10 cellular contexts compared by ENCODE assay signal in the genomic region with DNA sequence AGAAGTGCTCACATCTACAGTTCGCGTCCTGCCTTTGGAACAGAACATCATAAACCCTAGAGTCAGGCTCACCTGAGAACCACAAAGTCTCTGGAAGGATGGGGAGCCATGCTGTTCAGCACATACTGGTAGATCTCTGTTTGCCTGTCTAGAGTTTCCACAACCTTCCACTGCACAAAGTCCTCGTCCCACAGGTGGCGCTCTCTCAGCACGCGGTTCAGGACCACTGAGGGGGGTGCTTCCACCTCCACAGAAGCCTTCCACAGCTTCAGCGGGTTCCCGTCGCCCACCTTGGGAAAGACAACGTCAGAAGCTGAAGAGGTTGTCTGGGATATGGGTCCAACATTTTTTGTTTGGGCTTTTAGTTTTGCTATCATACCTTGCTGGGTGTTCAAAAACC.
DNase-seq lines count a peak whose midpoint lies in the region; ATAC-seq and TF ChIP-seq lines count a peak whose summit lies in the region.
"Had no signal": no experiment of that assay in that cellular context is flagged by ENCODE, and none has a peak within 500 bp of the region (broad histone marks: within the 10 kb centered on the region; RNA-seq: fewer than 3 reads in every experiment).

No MANE protein-coding gene starts in this region.

- 53% methylated on average over 6 of the region's 10 CpGs; no CpG with 5 or more reads in 1 of the 2 donors for WGBS in gastroesophageal sphincter (ENCODE audit: low coverage in 1 of 2), 2 donors

- intact Hi-C loops in left ventricle myocardium inferior (cut with micrococcal nuclease) (no loop called here), left ventricle myocardium superior (cut with micrococcal nuclease) (no loop called here)

- H3K27ac ChIP-seq in left ventricle myocardium inferior (replicated peaks): peak overlapping the region; percentile 73
- peak overlapping the region; percentile 37 to 86 (median 80) for H3K27ac ChIP-seq in gastroesophageal sphincter

- no peaks in the 10 kb centered on the region for H3K9me3 ChIP-seq in left ventricle myocardium inferior (replicated peaks)
- H3K9me3 ChIP-seq in gastroesophageal sphincter: no peaks in the 10 kb centered on the region

- no peaks in the 10 kb centered on the region for H3K27me3 ChIP-seq in left ventricle myocardium inferior (ENCODE audit: low read depth)
- H3K27me3 ChIP-seq in gastroesophageal sphincter: no peaks in the 10 kb centered on the region

- ATAC-seq in left ventricle myocardium superior (no peak), gastroesophageal sphincter (no peak), HG03378 (IDR thresholded peaks at IDR 0.05; ENCODE audit: unreplicated experiment) (no peak)

- no peak overlapping the region for H3K4me3 ChIP-seq in left ventricle myocardium inferior
- no peak overlapping the region for H3K4me3 ChIP-seq in gastroesophageal sphincter

- no peak for DNase-seq in left ventricle myocardium inferior
- no peak for DNase-seq in left ventricle myocardium superior
- peak; percentile 22 for DNase-seq in NCI-H69 (lab: John Stamatoyannopoulos, UW)
- DNase-seq in NCI-H1417 treated with DMSO at 0.1 percent for 48 hours (lab: John Stamatoyannopoulos, UW): no peak
- no peak for DNase-seq in SHP77 treated with DMSO at 0.1 percent for 48 hours (lab: John Stamatoyannopoulos, UW)
- DNase-seq in kidney tubule cell (ENCODE audit: low spot score): no peak
- DNase-seq: activated naive CD4-positive, alpha-beta T cell treated with anti-CD3 and anti-CD28 coated beads, Interleukin-2, amount 10 ng/mL, durations not matched to agents 7 days and 5 days; SIG-M5 had no signal

- no peak for TF ChIP-seq EP300 in gastroesophageal sphincter (IDR thresholded peaks at IDR 0.05)

- H3K36me3 ChIP-seq in left ventricle myocardium inferior: peaks cover 87% of the 10 kb centered on the region
- peaks cover 0 to 62% of the 10 kb centered on the region in 2 donors for H3K36me3 ChIP-seq in gastroesophageal sphincter

- H3K4me1 ChIP-seq in left ventricle myocardium inferior: peaks cover 76% of the 10 kb centered on the region
- peaks cover 16 to 92% (median 69%) of the 10 kb centered on the region in 3 donors for H3K4me1 ChIP-seq in gastroesophageal sphincter

- TF ChIP-seq CTCF in left ventricle myocardium inferior (IDR thresholded peaks at IDR 0.05; ENCODE audit: borderline replicate concordance): peak; percentile 14
- no peak for TF ChIP-seq CTCF in gastroesophageal sphincter (IDR thresholded peaks at IDR 0.05)

- TF ChIP-seq POLR2A in gastroesophageal sphincter (IDR thresholded peaks at IDR 0.05): no peak
